In genomic region chr5:139849942-139850341, GRCh38 we compare ENCODE assay signal across 13 cellular contexts. TPM values are rescaled to one million over a fixed set of nuclear protein-coding genes. Genes with fewer than 3 reads are reported as not detected.
A peak's percentile ranks its signal among the peaks of the same experiment; 100 is the strongest.
DNase-seq lines count a peak whose midpoint lies in the region; ATAC-seq and TF ChIP-seq lines count a peak whose summit lies in the region.
"Had no signal": no experiment of that assay in that cellular context is flagged by ENCODE, and none has a peak within 500 bp of the region (broad histone marks: within the 10 kb centered on the region; RNA-seq: fewer than 3 reads in every experiment).

No MANE protein-coding gene starts in this region.

- H3K4me1 Mint-ChIP-seq in CD14-positive monocyte (peaks cover 8% of the 10 kb centered on the region), Caco-2 (ENCODE audit: low read depth, unreplicated experiment) (no peaks in the 10 kb centered on the region)
- peaks cover 2% of the 10 kb centered on the region for H3K4me1 Mint-ChIP-seq in activated T-helper 2 cell treated with anti-CD3 and anti-CD28 coated beads, Interferon-gamma antibody, Interleukin-2, Interleukin-4, amounts not matched to agents 10 μg/mL and 5 μg/mL and 100 μg/mL, durations not matched to agents 14 hours and 24 hours and 36 hours (ENCODE audit: low read depth)

- TF ChIP-seq CTCF in CD14-positive monocyte (IDR thresholded peaks at IDR 0.05) (no peak), Caco-2 (IDR thresholded peaks at IDR 0.05; ENCODE audit: insufficient read depth in 1 of 2, low read depth in 1 of 2, low read length in 1 of 2, severe bottlenecking in 1 of 2, unreplicated experiment in 1 of 2) (no peak), transverse colon (IDR thresholded peaks at IDR 0.05) (no peak)

- no peak overlapping the region for H3K4me3 ChIP-seq in Caco-2 (ENCODE audit: low read depth, low read length)
- H3K4me3 ChIP-seq in mesodermal cell (ENCODE audit: extremely low read depth, insufficient read depth, low read length, poor library complexity, severe bottlenecking) = no peak overlapping the region
- H3K4me3 ChIP-seq in transverse colon = no peak overlapping the region
- H3K4me3 ChIP-seq: right lobe of liver had no signal

- CTCF ChIA-PET in Caco-2 (lab: Charles Lee) = interaction anchor here (0.9 to 2.2 kb wide), 2 partner anchors 44 to 119 kb away, joined by 3 to 10 read pairs; no protein-coding TSS in a partner anchor

- H3K9me3 Mint-ChIP-seq in CD14-positive monocyte (peaks cover 0 to 4% (median 1%) of the 10 kb centered on the region in 7 donors), Caco-2 (ENCODE audit: unreplicated experiment) (no peaks in the 10 kb centered on the region)
- H3K9me3 Mint-ChIP-seq in activated T-helper 2 cell treated with anti-CD3 and anti-CD28 coated beads, Interferon-gamma antibody, Interleukin-2, Interleukin-4, amounts not matched to agents 10 μg/mL and 5 μg/mL and 100 μg/mL, durations not matched to agents 14 hours and 24 hours and 36 hours = no peaks in the 10 kb centered on the region
- H3K9me3 Mint-ChIP-seq: activated naive CD4-positive, alpha-beta T cell treated with anti-CD3 and anti-CD28 coated beads, Interleukin-2, amount 50 U/mL, for 72 hours; dendritic cell treated with granulocyte-macrophage colony-stimulating factor and Interleukin-4, amounts not matched to agents 40 ng/mL and 50 ng/mL, for 4 days had no signal

- H3K27ac ChIP-seq in mesodermal cell (ENCODE audit: low read depth, low read length, severe bottlenecking) = peak overlapping the region; percentile 16
- H3K27ac ChIP-seq in transverse colon = no peak overlapping the region
- H3K27ac ChIP-seq: VCaP had no signal

- H3K36me3 ChIP-seq in Caco-2 (ENCODE audit: control insufficient read depth, insufficient read depth, low read length) (no peaks in the 10 kb centered on the region), mesodermal cell (ENCODE audit: control insufficient read depth, insufficient read depth, low read length) (no peaks in the 10 kb centered on the region), transverse colon (no peaks in the 10 kb centered on the region)
- H3K36me3 ChIP-seq: right lobe of liver had no signal

- H3K9me3 ChIP-seq in Caco-2 (no peaks in the 10 kb centered on the region), mesodermal cell (ENCODE audit: control insufficient read depth, low read length) (no peaks in the 10 kb centered on the region), transverse colon (no peaks in the 10 kb centered on the region)
- H3K9me3 ChIP-seq: right lobe of liver had no signal

- intact Hi-C loops in CD14-positive monocyte (cut with micrococcal nuclease) = no loop called here
- intact Hi-C loops in Caco-2 (cut with micrococcal nuclease; ENCODE audit: unreplicated experiment) = no loop called here
- intact Hi-C loops in activated T-helper 2 cell treated with anti-CD3 and anti-CD28 coated beads, Interferon-gamma antibody, Interleukin-2, Interleukin-4, amounts not matched to agents 10 μg/mL and 5 μg/mL and 100 μg/mL, durations not matched to agents 14 hours and 24 hours and 36 hours (cut with micrococcal nuclease) = no loop called here
- intact Hi-C loops in transverse colon (cut with DNase I; ENCODE audit: low total_unique reads) = no loop called here

- no peaks in the 10 kb centered on the region for H3K4me1 ChIP-seq in Caco-2
- no peaks in the 10 kb centered on the region for H3K4me1 ChIP-seq in mesodermal cell (ENCODE audit: control insufficient read depth, insufficient read depth, low read length, poor library complexity, severe bottlenecking)
- peaks cover 4 to 10% (median 8%) of the 10 kb centered on the region in 4 donors for H3K4me1 ChIP-seq in transverse colon

- in situ Hi-C loops in transverse colon (cut with MboI; ENCODE audit: low pct_ligation_motif_present in 1 of 4, low pct_unique_long_range_greater_than_20kb in 1 of 4, low sequenced_read_pairs in 3 of 4) = no loop called here

- DNase-seq in CD14-positive monocyte (ENCODE audit: low spot score) (peak; percentile 12), Caco-2 (no peak), transverse colon (no peak)
- DNase-seq in activated T-helper 2 cell treated with anti-CD3 and anti-CD28 coated beads, Interferon-gamma antibody, Interleukin-2, Interleukin-4, amounts not matched to agents 10 μg/mL and 5 μg/mL and 100 μg/mL, durations not matched to agents 14 hours and 24 hours and 36 hours (ENCODE audit: low spot score) = no peak
- DNase-seq: NCI-H1930 had no signal

- no TSS peak for BruUV-seq in Caco-2 (replicated peaks; lab: Mats Ljungman, UMichigan)

- peak overlapping the region in 1 of 2 donors; percentile 52 for H3K4me3 Mint-ChIP-seq in CD14-positive monocyte
- H3K4me3 Mint-ChIP-seq in Caco-2 (ENCODE audit: unreplicated experiment) = peak overlapping the region; percentile 34
- H3K4me3 Mint-ChIP-seq in activated T-helper 2 cell treated with anti-CD3 and anti-CD28 coated beads, Interferon-gamma antibody, Interleukin-2, Interleukin-4, amounts not matched to agents 10 μg/mL and 5 μg/mL and 100 μg/mL, durations not matched to agents 14 hours and 24 hours and 36 hours (ENCODE audit: low read depth) = peak overlapping the region; percentile 34
- H3K4me3 Mint-ChIP-seq: dendritic cell treated with granulocyte-macrophage colony-stimulating factor and Interleukin-4, amounts not matched to agents 40 ng/mL and 50 ng/mL, for 4 days had no signal

- POLR2A ChIA-PET in Caco-2 (lab: Charles Lee) = no interaction called here

- H3K27ac Mint-ChIP-seq in CD14-positive monocyte (no peak overlapping the region), Caco-2 (ENCODE audit: unreplicated experiment) (no peak overlapping the region)
- no peak overlapping the region for H3K27ac Mint-ChIP-seq in activated T-helper 2 cell treated with anti-CD3 and anti-CD28 coated beads, Interferon-gamma antibody, Interleukin-2, Interleukin-4, amounts not matched to agents 10 μg/mL and 5 μg/mL and 100 μg/mL, durations not matched to agents 14 hours and 24 hours and 36 hours
- H3K27ac Mint-ChIP-seq: dendritic cell treated with granulocyte-macrophage colony-stimulating factor and Interleukin-4, amounts not matched to agents 40 ng/mL and 50 ng/mL, for 4 days had no signal

- no peak for TF ChIP-seq EP300 in transverse colon (IDR thresholded peaks at IDR 0.05; ENCODE audit: low read depth)

- no peaks in the 10 kb centered on the region for H3K36me3 Mint-ChIP-seq in CD14-positive monocyte
- H3K36me3 Mint-ChIP-seq in Caco-2 (ENCODE audit: insufficient read depth, unreplicated experiment) = no peaks in the 10 kb centered on the region
- H3K36me3 Mint-ChIP-seq in activated T-helper 2 cell treated with anti-CD3 and anti-CD28 coated beads, Interferon-gamma antibody, Interleukin-2, Interleukin-4, amounts not matched to agents 10 μg/mL and 5 μg/mL and 100 μg/mL, durations not matched to agents 14 hours and 24 hours and 36 hours (ENCODE audit: low read depth) = no peaks in the 10 kb centered on the region
- H3K36me3 Mint-ChIP-seq: activated naive CD4-positive, alpha-beta T cell treated with anti-CD3 and anti-CD28 coated beads, Interleukin-2, amount 50 U/mL, for 72 hours had no signal

- H3K27me3 Mint-ChIP-seq in CD14-positive monocyte (ENCODE audit: low read depth in 3 of 3) (peaks cover 37 to 53% (median 46%) of the 10 kb centered on the region in 3 donors), Caco-2 (ENCODE audit: insufficient read depth, unreplicated experiment) (peaks cover 11% of the 10 kb centered on the region)
- peaks cover 34% of the 10 kb centered on the region for H3K27me3 Mint-ChIP-seq in activated T-helper 2 cell treated with anti-CD3 and anti-CD28 coated beads, Interferon-gamma antibody, Interleukin-2, Interleukin-4, amounts not matched to agents 10 μg/mL and 5 μg/mL and 100 μg/mL, durations not matched to agents 14 hours and 24 hours and 36 hours (ENCODE audit: low read depth)

- TF ChIP-seq POLR2A in transverse colon (IDR thresholded peaks at IDR 0.05) = no peak

- H3K27me3 ChIP-seq in Caco-2 (replicated peaks; ENCODE audit: control insufficient read depth, insufficient read depth, low read length) (peaks cover 1% of the 10 kb centered on the region; the same call in 1 of the 2 replicates), transverse colon (peaks cover 35% of the 10 kb centered on the region)
- H3K27me3 ChIP-seq: right lobe of liver had no signal

- 82 to 89% methylated on average over 2 of the region's 2 CpGs for WGBS in mesodermal cell (ENCODE audit: insufficient coverage in 2 of 2), 2 experiments
- 33 to 53% methylated on average over 1 to 2 of the region's 2 CpGs for WGBS in transverse colon (ENCODE audit: low coverage in 1 of 2), 2 donors

- no peak for ATAC-seq in GM18873 (IDR thresholded peaks at IDR 0.05; ENCODE audit: low FRiP score, unreplicated experiment)
- ATAC-seq in HG02798 (IDR thresholded peaks at IDR 0.05; ENCODE audit: poor library complexity, unreplicated experiment) = no peak
- ATAC-seq in GM18868 (IDR thresholded peaks at IDR 0.05; ENCODE audit: unreplicated experiment) = no peak
- ATAC-seq: activated naive CD4-positive, alpha-beta T cell treated with anti-CD3 and anti-CD28 coated beads, Interleukin-2, amount 50 U/mL, for 72 hours had no signal

RNA-seq across cellular contexts. Expression of gene PSD2, which starts 54.3 kb away (rescaled TPM):
- polyA plus RNA-seq in CD14-positive monocyte = not detected
- 0.09 and 0.12 TPM in 2 replicates for total RNA-seq in Caco-2 (2022)
- not detected in 2 replicates for total RNA-seq in activated T-helper 2 cell treated with anti-CD3 and anti-CD28 coated beads, Interferon-gamma antibody, Interleukin-2, Interleukin-4, amounts not matched to agents 10 μg/mL and 5 μg/mL and 100 μg/mL, durations not matched to agents 14 hours and 24 hours and 36 hours
- 2.1 TPM for polyA plus RNA-seq in mesodermal cell (2013, experiment 1 of 2)
- polyA plus RNA-seq in mesodermal cell (2013, experiment 2 of 2) = 1.3 TPM
- under 1 TPM in 1 of 4 donors, not detected in 3; 0.16 TPM for total RNA-seq in transverse colon
- total RNA-seq: activated naive CD4-positive, alpha-beta T cell treated with anti-CD3 and anti-CD28 coated beads, Interleukin-2, amount 50 U/mL, for 72 hours had no signal
